ENCODE assay signal across 1 cellular context in genomic region chr12:53224897-53225634, GRCh38.
TF ChIP-seq lines count a peak whose summit lies in the region.

No MANE protein-coding gene starts in this region.

TF ChIP-seq in K562, 482 proteins besides CTCF, POLR2A, EP300 and RAD21:
- TF ChIP-seq WHSC1 (IDR thresholded peaks at IDR 0.05; ENCODE audit: low read length) = no peak
- TF ChIP-seq, protein P1, sequence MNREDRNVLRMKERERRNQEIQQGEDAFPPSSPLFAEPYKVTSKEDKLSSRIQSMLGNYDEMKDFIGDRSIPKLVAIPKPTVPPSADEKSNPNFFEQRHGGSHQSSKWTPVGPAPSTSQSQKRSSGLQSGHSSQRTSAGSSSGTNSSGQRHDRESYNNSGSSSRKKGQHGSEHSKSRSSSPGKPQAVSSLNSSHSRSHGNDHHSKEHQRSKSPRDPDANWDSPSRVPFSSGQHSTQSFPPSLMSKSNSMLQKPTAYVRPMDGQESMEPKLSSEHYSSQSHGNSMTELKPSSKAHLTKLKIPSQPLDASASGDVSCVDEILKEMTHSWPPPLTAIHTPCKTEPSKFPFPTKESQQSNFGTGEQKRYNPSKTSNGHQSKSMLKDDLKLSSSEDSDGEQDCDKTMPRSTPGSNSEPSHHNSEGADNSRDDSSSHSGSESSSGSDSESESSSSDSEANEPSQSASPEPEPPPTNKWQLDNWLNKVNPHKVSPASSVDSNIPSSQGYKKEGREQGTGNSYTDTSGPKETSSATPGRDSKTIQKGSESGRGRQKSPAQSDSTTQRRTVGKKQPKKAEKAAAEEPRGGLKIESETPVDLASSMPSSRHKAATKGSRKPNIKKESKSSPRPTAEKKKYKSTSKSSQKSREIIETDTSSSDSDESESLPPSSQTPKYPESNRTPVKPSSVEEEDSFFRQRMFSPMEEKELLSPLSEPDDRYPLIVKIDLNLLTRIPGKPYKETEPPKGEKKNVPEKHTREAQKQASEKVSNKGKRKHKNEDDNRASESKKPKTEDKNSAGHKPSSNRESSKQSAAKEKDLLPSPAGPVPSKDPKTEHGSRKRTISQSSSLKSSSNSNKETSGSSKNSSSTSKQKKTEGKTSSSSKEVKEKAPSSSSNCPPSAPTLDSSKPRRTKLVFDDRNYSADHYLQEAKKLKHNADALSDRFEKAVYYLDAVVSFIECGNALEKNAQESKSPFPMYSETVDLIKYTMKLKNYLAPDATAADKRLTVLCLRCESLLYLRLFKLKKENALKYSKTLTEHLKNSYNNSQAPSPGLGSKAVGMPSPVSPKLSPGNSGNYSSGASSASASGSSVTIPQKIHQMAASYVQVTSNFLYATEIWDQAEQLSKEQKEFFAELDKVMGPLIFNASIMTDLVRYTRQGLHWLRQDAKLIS (CRISPR knock-in tag; IDR thresholded peaks at IDR 0.05) = no peak
- no peak for TF ChIP-seq CTBP1 (IDR thresholded peaks at IDR 0.05; ENCODE audit: borderline replicate concordance)
- TF ChIP-seq TEAD1 (CRISPR knock-in tag; IDR thresholded peaks at IDR 0.05) = no peak
- TF ChIP-seq PYGO2 (tag; IDR thresholded peaks at IDR 0.05) = no peak
